Comparison of ENCODE assay signal across 8 cellular contexts in genomic region chr12:109052097-109052414, GRCh38. TPM values are rescaled to one million over a fixed set of nuclear protein-coding genes. Genes with fewer than 3 reads are reported as not detected.
DNase-seq lines count a peak whose midpoint lies in the region; ATAC-seq and TF ChIP-seq lines count a peak whose summit lies in the region.

No MANE protein-coding gene starts in this region.

- peak overlapping the region; percentile 44 for H3K27ac ChIP-seq in 22Rv1
- peak overlapping the region; percentile 72 for H3K27ac ChIP-seq in HL-60 (replicated peaks)
- H3K27ac ChIP-seq in mammary epithelial cell (ENCODE audit: insufficient read depth, low read depth, low read length): peak overlapping the region; percentile 33

- ATAC-seq in GM21360 (IDR thresholded peaks at IDR 0.05; ENCODE audit: unreplicated experiment): no peak

- intact Hi-C loops in mammary epithelial cell (cut with micrococcal nuclease): no loop called here

- peaks cover 9% of the 10 kb centered on the region for H3K79me2 ChIP-seq in mammary epithelial cell (ENCODE audit: insufficient read depth, low read length)

- no peaks in the 10 kb centered on the region for H3K36me3 ChIP-seq in mammary epithelial cell (ENCODE audit: insufficient read depth, low read length)

- BruUV-seq in mammary epithelial cell (replicated peaks; lab: Mats Ljungman, UMichigan): no TSS peak

- H3K27me3 ChIP-seq in HL-60 (ENCODE audit: insufficient read depth, poor library complexity, severe bottlenecking): no peaks in the 10 kb centered on the region
- no peaks in the 10 kb centered on the region for H3K27me3 ChIP-seq in mammary epithelial cell (ENCODE audit: insufficient read depth, low read length)
- no peaks in the 10 kb centered on the region for H3K27me3 ChIP-seq in mononuclear cell (ENCODE audit: insufficient read depth, low read length)

- peak overlapping the region; percentile 96 for H3K4me3 ChIP-seq in HL-60 (replicated peaks; ENCODE audit: insufficient read depth, low read length)
- peak overlapping the region; percentile 70 to 80 (median 77) for H3K4me3 ChIP-seq in mammary epithelial cell (replicated peaks in 1 of 3; ENCODE audit: insufficient read depth in 1 of 3, low read depth in 2 of 3, low read length in 3 of 3)
- peak overlapping the region; percentile 75 for H3K4me3 ChIP-seq in mononuclear cell (ENCODE audit: low read length)

- no peak for TF ChIP-seq CTCF in 22Rv1 (IDR thresholded peaks at IDR 0.05)
- TF ChIP-seq CTCF in HL-60 (IDR thresholded peaks at IDR 0.05; ENCODE audit: insufficient read depth, low read length): no peak
- no peak for TF ChIP-seq CTCF in mammary epithelial cell (conservative IDR thresholded peaks at IDR 0.05 in 1 of 2, IDR thresholded peaks at IDR 0.05 in 1 of 2; ENCODE audit: extremely low read depth in 1 of 2, insufficient read depth in 1 of 2, low read depth in 1 of 2, low read length in 2 of 2)

- DNase-seq in HL-60 (ENCODE audit: low read depth in 1 of 2, low spot score in 1 of 2) (no peak), mammary epithelial cell (no peak), NAMALWA (ENCODE audit: low spot score) (no peak), NCI-H1105 (lab: John Stamatoyannopoulos, UW) (no peak)
- no peak for DNase-seq in stimulated activated naive CD4-positive, alpha-beta T cell treated with Interleukin-2 at 50 U/mL for 16 hours (lab: John Stamatoyannopoulos, UW)

- no peaks in the 10 kb centered on the region for H4K20me1 ChIP-seq in mammary epithelial cell (ENCODE audit: insufficient read depth, low read length)

- peaks cover 11% of the 10 kb centered on the region for H3K4me1 ChIP-seq in mammary epithelial cell (ENCODE audit: insufficient read depth, low read length)
- peaks cover 24% of the 10 kb centered on the region for H3K4me1 ChIP-seq in mononuclear cell (ENCODE audit: insufficient read depth, low read length)

- peak overlapping the region; percentile 84 for H3K4me2 ChIP-seq in mammary epithelial cell (ENCODE audit: insufficient read depth, low read depth, low read length)

- dilution Hi-C loops in mammary epithelial cell (cut with HindIII; ENCODE audit: low sequenced_read_pairs): no loop called here

- peak overlapping the region; percentile 98 for H2AFZ ChIP-seq in mammary epithelial cell (ENCODE audit: low read depth, low read length)

- CTCF ChIA-PET in mammary epithelial cell (lab: Charles Lee; ENCODE audit: low non-redundant PET): no interaction called here

- 2% methylated on average over 6 of the region's 6 CpGs for WGBS in mammary epithelial cell (ENCODE audit: low coverage, missing lambda C conversion rate)

- in situ Hi-C loops in mammary epithelial cell (cut with MboI; ENCODE audit: low sequenced_read_pairs in 2 of 2): no loop called here

- peak overlapping the region; percentile 8 for H3K9ac ChIP-seq in mammary epithelial cell (ENCODE audit: insufficient read depth, low read length)

- H3K9me3 ChIP-seq in mammary epithelial cell (replicated peaks; ENCODE audit: insufficient read depth, low read length) (no peaks in the 10 kb centered on the region), mononuclear cell (ENCODE audit: low read depth, low read length) (no peaks in the 10 kb centered on the region)

RNA-seq across cellular contexts. Expression of gene USP30, which starts 0.3 kb away (rescaled TPM):
- total RNA-seq in mammary epithelial cell (10 to 100 TPM; 10.0 to 13.5 TPM), mononuclear cell (34.3 TPM)
- 6.1 TPM for polyA plus RNA-seq in mammary epithelial cell
- polyA minus RNA-seq in mammary epithelial cell: 44.2 TPM

RNA-seq across cellular contexts. Expression of gene SVOP, which starts 31.2 kb away (rescaled TPM):
- under 1 TPM in 1 of 2 donors, not detected in 1; under 0.01 TPM for total RNA-seq in mammary epithelial cell
- not detected for polyA plus RNA-seq in mammary epithelial cell
- polyA minus RNA-seq in mammary epithelial cell: not detected
- not detected for total RNA-seq in mononuclear cell

RNA-seq across cellular contexts. Expression of gene ALKBH2, which starts 41.2 kb away (rescaled TPM):
- 10 to 100 TPM; 15.2 to 23.9 TPM for total RNA-seq in mammary epithelial cell
- 23.1 TPM for polyA plus RNA-seq in mammary epithelial cell
- 34.9 TPM for polyA minus RNA-seq in mammary epithelial cell
- 6.8 TPM for total RNA-seq in mononuclear cell

RNA-seq across cellular contexts. Expression of gene UNG, which starts 45.3 kb away (rescaled TPM):
- 10 to 100 TPM; 34.2 to 37.7 TPM for total RNA-seq in mammary epithelial cell
- 38.6 TPM for polyA plus RNA-seq in mammary epithelial cell
- 32.7 TPM for polyA minus RNA-seq in mammary epithelial cell
- total RNA-seq in mononuclear cell: 2.9 TPM
